20 cellular contexts compared by ENCODE assay signal in genomic region chr7:143286522-143286890, GRCh38. TPM values are rescaled to one million over a fixed set of nuclear protein-coding genes. Genes with fewer than 3 reads are reported as not detected.
DNase-seq lines count a peak whose midpoint lies in the region; ATAC-seq and TF ChIP-seq lines count a peak whose summit lies in the region.
"Had no signal": no experiment of that assay in that cellular context is flagged by ENCODE, and none has a peak within 500 bp of the region (broad histone marks: within the 10 kb centered on the region; RNA-seq: fewer than 3 reads in every experiment).

No MANE protein-coding gene starts in this region.

- H3K4me1 ChIP-seq in effector memory CD4-positive, alpha-beta T cell (ENCODE audit: control insufficient read depth, insufficient read depth, low read length, poor library complexity, severe bottlenecking): peaks cover 14% of the 10 kb centered on the region
- peaks cover 12 to 14% of the 10 kb centered on the region in 2 experiments for H3K4me1 ChIP-seq in trophoblast cell (ENCODE audit: control insufficient read depth in 1 of 2, insufficient read depth in 2 of 2, low read length in 2 of 2)

- no peaks in the 10 kb centered on the region for H3K27me3 ChIP-seq in CD4-positive, alpha-beta T cell (ENCODE audit: control insufficient read depth, insufficient read depth, low read length)
- H3K27me3 ChIP-seq in dorsolateral prefrontal cortex (no peaks in the 10 kb centered on the region), trophoblast cell (ENCODE audit: insufficient read depth, low read length) (no peaks in the 10 kb centered on the region)
- no peaks in the 10 kb centered on the region for H3K27me3 ChIP-seq in effector memory CD4-positive, alpha-beta T cell (replicated peaks; ENCODE audit: control insufficient read depth, insufficient read depth, low read length, poor library complexity, severe bottlenecking)
- H3K27me3 ChIP-seq: BE2C, esophagus squamous epithelium, MG63, testis had no signal

- H3K4ac ChIP-seq in trophoblast cell (ENCODE audit: low read depth, low read length): no peak overlapping the region

- H2AFZ ChIP-seq in trophoblast cell (ENCODE audit: insufficient read depth, low read length, poor library complexity): no peak overlapping the region

- H4K12ac ChIP-seq in trophoblast cell (ENCODE audit: low read depth, low read length): no peak overlapping the region

- H3K4me2 ChIP-seq in trophoblast cell (ENCODE audit: low read length): no peak overlapping the region

- no peak overlapping the region for H4K8ac ChIP-seq in trophoblast cell (ENCODE audit: low read depth, low read length)

- H2BK5ac ChIP-seq in trophoblast cell (ENCODE audit: low read depth, low read length, poor library complexity): no peak overlapping the region

- no peak overlapping the region for H2BK120ac ChIP-seq in trophoblast cell (ENCODE audit: insufficient read depth, low read length, poor library complexity)

- H3K79me1 ChIP-seq in trophoblast cell (ENCODE audit: low read length): peaks cover 15% of the 10 kb centered on the region

- intact Hi-C loops in CD4-positive, alpha-beta T cell (cut with DNase I, micrococcal nuclease): loop anchor here in 1 of 2 experiments (5.0 to 10.0 kb wide), 2 partner anchors 121 to 432 kb away; partner anchors contain the start of genes EPHA1 and EPHB6
- intact Hi-C loops in dorsolateral prefrontal cortex (cut with DNase I): loop anchor here (5.0 kb wide), 4 partner anchors 44 to 434 kb away; partner anchors contain the start of genes FAM131B (in 1 of the 2) and ZYX (in 1 of the 2)

- ATAC-seq in CD4-positive, alpha-beta T cell (ENCODE audit: poor library complexity): no peak
- no peak for ATAC-seq in naive thymus-derived CD8-positive, alpha-beta T cell
- ATAC-seq: HCT116 had no signal

- no CpG with 5 or more reads among the region's 6 CpGs for WGBS in trophoblast cell (ENCODE audit: extremely low coverage, insufficient coverage, insufficient read length)

- H3K79me2 ChIP-seq in trophoblast cell (ENCODE audit: control insufficient read depth, insufficient read depth, low read length, poor library complexity): peaks cover 7% of the 10 kb centered on the region

- H2BK12ac ChIP-seq in trophoblast cell (ENCODE audit: low read length): no peak overlapping the region

- H3K9ac ChIP-seq in trophoblast cell (ENCODE audit: low read length): no peak overlapping the region

- peaks cover 1% of the 10 kb centered on the region for H3K36me3 ChIP-seq in effector memory CD4-positive, alpha-beta T cell (ENCODE audit: control insufficient read depth, insufficient read depth, low read length)
- peaks cover 2 to 5% of the 10 kb centered on the region in 2 experiments for H3K36me3 ChIP-seq in trophoblast cell (ENCODE audit: control insufficient read depth in 1 of 2, insufficient read depth in 2 of 2, low read length in 2 of 2)

- no peak overlapping the region for H3K23ac ChIP-seq in trophoblast cell (ENCODE audit: low read length)

- no peak overlapping the region for H3K14ac ChIP-seq in trophoblast cell (ENCODE audit: low read length)

- peaks cover 64% of the 10 kb centered on the region for H3K4me1 Mint-ChIP-seq in CD4-positive, alpha-beta T cell (ENCODE audit: low read depth)
- peaks cover 30 to 57% (median 55%) of the 10 kb centered on the region in 4 donors for H3K4me1 Mint-ChIP-seq in naive thymus-derived CD8-positive, alpha-beta T cell
- peaks cover 35% of the 10 kb centered on the region for H3K4me1 Mint-ChIP-seq in chondrocyte (ENCODE audit: low read depth)

- H3K27ac Mint-ChIP-seq in CD4-positive, alpha-beta T cell: peak overlapping the region; percentile 88
- peak overlapping the region in 7 of 10 donors; percentile 2 to 95 (median 66) for H3K27ac Mint-ChIP-seq in naive thymus-derived CD8-positive, alpha-beta T cell
- no peak overlapping the region for H3K27ac Mint-ChIP-seq in chondrocyte (ENCODE audit: unreplicated experiment)
- H3K27ac Mint-ChIP-seq: activated T-cell treated with anti-CD3 and anti-CD28 coated beads, Interleukin-2, amount 50 U/mL, for 24 hours had no signal

- no peaks in the 10 kb centered on the region for H3K27me3 Mint-ChIP-seq in CD4-positive, alpha-beta T cell
- no peaks in the 10 kb centered on the region for H3K27me3 Mint-ChIP-seq in naive thymus-derived CD8-positive, alpha-beta T cell
- no peaks in the 10 kb centered on the region for H3K27me3 Mint-ChIP-seq in chondrocyte (ENCODE audit: low read depth)
- H3K27me3 Mint-ChIP-seq: activated T-cell treated with anti-CD3 and anti-CD28 coated beads, Interleukin-2, amount 50 U/mL, for 24 hours had no signal

- no peaks in the 10 kb centered on the region for H3K9me3 ChIP-seq in CD4-positive, alpha-beta T cell (ENCODE audit: control insufficient read depth, low read length)
- no peaks in the 10 kb centered on the region for H3K9me3 ChIP-seq in effector memory CD4-positive, alpha-beta T cell (ENCODE audit: control insufficient read depth, low read length)
- H3K9me3 ChIP-seq in trophoblast cell (ENCODE audit: insufficient read depth, low read depth, low read length): peaks cover 6% of the 10 kb centered on the region
- H3K9me3 ChIP-seq: BE2C, esophagus squamous epithelium, testis had no signal

- H3K9me3 Mint-ChIP-seq in CD4-positive, alpha-beta T cell: no peaks in the 10 kb centered on the region
- peaks cover 0 to 2% (median 0%) of the 10 kb centered on the region in 9 donors for H3K9me3 Mint-ChIP-seq in naive thymus-derived CD8-positive, alpha-beta T cell
- no peaks in the 10 kb centered on the region for H3K9me3 Mint-ChIP-seq in chondrocyte (ENCODE audit: low read depth)

- H3K36me3 Mint-ChIP-seq in CD4-positive, alpha-beta T cell (ENCODE audit: low read depth): peaks cover 30% of the 10 kb centered on the region
- peaks cover 0 to 14% (median 4%) of the 10 kb centered on the region in 3 donors for H3K36me3 Mint-ChIP-seq in naive thymus-derived CD8-positive, alpha-beta T cell
- peaks cover 2% of the 10 kb centered on the region for H3K36me3 Mint-ChIP-seq in chondrocyte (ENCODE audit: low read depth)

- TF ChIP-seq CTCF in CD4-positive, alpha-beta T cell (IDR thresholded peaks at IDR 0.05): no peak
- TF ChIP-seq CTCF in RWPE1 (conservative IDR thresholded peaks at IDR 0.05; ENCODE audit: low read depth) (no peak), dorsolateral prefrontal cortex (IDR thresholded peaks at IDR 0.05 in 54 of 56, conservative IDR thresholded peaks at IDR 0.05 in 2 of 56; ENCODE audit: low read depth in 1 of 56, partially characterized antibody in 56 of 56) (no peak), chondrocyte (IDR thresholded peaks at IDR 0.05) (no peak)

- DNase-seq in CD4-positive, alpha-beta T cell: no peak
- no peak for DNase-seq in RWPE1 (ENCODE audit: low spot score)
- peak in 5 of 10 donors; percentile 41 to 59 (median 54) for DNase-seq in dorsolateral prefrontal cortex
- no peak for DNase-seq in naive thymus-derived CD8-positive, alpha-beta T cell
- DNase-seq in effector memory CD4-positive, alpha-beta T cell: no peak
- no peak for DNase-seq in trophoblast cell
- DNase-seq in chondrocyte (ENCODE audit: low spot score): no peak
- DNase-seq: activated CD4-positive, alpha-beta T cell treated with anti-CD3 and anti-CD28 coated beads for 1 hour; activated T-cell treated with anti-CD3 and anti-CD28 coated beads, Interleukin-2, amount 50 U/mL, for 24 hours; aorta; BE2C; esophagus squamous epithelium; glutamatergic neuron; mammary epithelial cell; MG63; NCI-H1694 treated with DMSO at 0.1 percent for 48 hours; Right ventricle myocardium superior; testis had no signal

- no peak overlapping the region for H3K18ac ChIP-seq in trophoblast cell (ENCODE audit: low read length)

- H3K4me3 Mint-ChIP-seq in CD4-positive, alpha-beta T cell: peak overlapping the region; percentile 96
- H3K4me3 Mint-ChIP-seq in naive thymus-derived CD8-positive, alpha-beta T cell: peak overlapping the region in 9 of 10 donors; percentile 12 to 98 (median 90)
- H3K4me3 Mint-ChIP-seq in chondrocyte (ENCODE audit: unreplicated experiment): no peak overlapping the region
- H3K4me3 Mint-ChIP-seq: activated T-cell treated with anti-CD3 and anti-CD28 coated beads, Interleukin-2, amount 50 U/mL, for 24 hours had no signal

- POLR2A ChIA-PET in CD4-positive, alpha-beta T cell (lab: Charles Lee): interaction anchor here (1.9 to 3.6 kb wide), 4 partner anchors 22 to 100 kb away, joined by 5 to 32 read pairs (median 11); partner anchors contain the start of genes GSTK1 and ZYX
- POLR2A ChIA-PET in RWPE1 (lab: Yijun Ruan, JAX; ENCODE audit: low non-redundant PET): no interaction called here
- POLR2A ChIA-PET in naive thymus-derived CD8-positive, alpha-beta T cell (lab: Charles Lee): interaction anchor here (1.3 to 3.6 kb wide), 3 partner anchors 20 to 33 kb away, joined by 4 to 51 read pairs (median 8); partner anchors contain the start of gene GSTK1

- H3K4me3 ChIP-seq in dorsolateral prefrontal cortex: peak overlapping the region in 21 of 59 donors; percentile 7 to 59 (median 45)
- no peak overlapping the region for H3K4me3 ChIP-seq in effector memory CD4-positive, alpha-beta T cell (ENCODE audit: insufficient read depth, low read depth, low read length, poor library complexity, severe bottlenecking)
- no peak overlapping the region for H3K4me3 ChIP-seq in trophoblast cell (ENCODE audit: low read depth, low read length)
- H3K4me3 ChIP-seq: coronary artery, esophagus squamous epithelium, MG63 had no signal

- CTCF ChIA-PET in CD4-positive, alpha-beta T cell (lab: Charles Lee): interaction anchor here (0.9 to 1.9 kb wide), 2 partner anchors 23 to 46 kb away, joined by 5 read pairs; partner anchors contain the start of gene GSTK1
- CTCF ChIA-PET in RWPE1 (lab: Yijun Ruan, JAX): no interaction called here

- H2AK5ac ChIP-seq in trophoblast cell (ENCODE audit: low read length): no peak overlapping the region

- no peak overlapping the region for H4K91ac ChIP-seq in trophoblast cell (ENCODE audit: low read depth, low read length)

- H3K27ac ChIP-seq in CD4-positive, alpha-beta T cell (ENCODE audit: low read depth, low read length): no peak overlapping the region
- H3K27ac ChIP-seq in RWPE1: peak overlapping the region; percentile 68; the same call in 1 of the 2 replicates
- H3K27ac ChIP-seq in dorsolateral prefrontal cortex: peak overlapping the region in 58 of 59 donors; percentile 52 to 98 (median 93)
- no peak overlapping the region for H3K27ac ChIP-seq in effector memory CD4-positive, alpha-beta T cell (ENCODE audit: insufficient read depth, low read length, poor library complexity, severe bottlenecking)
- H3K27ac ChIP-seq in trophoblast cell (ENCODE audit: low read depth, low read length): no peak overlapping the region

RNA-seq across cellular contexts. Expression of gene CASP2, which starts 1.6 kb away (rescaled TPM):
- 10 to 100 TPM; 19.1 to 21.9 TPM for total RNA-seq in CD4-positive, alpha-beta T cell
- total RNA-seq in dorsolateral prefrontal cortex (10 to 100 TPM; 10.0 to 28.4 (median 18.1) TPM), chondrocyte (28.7 to 31.5 TPM (median 30.3 TPM) in 3 replicates)
- total RNA-seq in naive thymus-derived CD8-positive, alpha-beta T cell: 10 to 100 TPM; 64.9 to 68.2 TPM
- polyA plus RNA-seq in naive thymus-derived CD8-positive, alpha-beta T cell: 10 to 100 TPM; 12.1 to 22.0 (median 14.6) TPM
- polyA plus RNA-seq in trophoblast cell (2013): 23.1 and 23.8 TPM in 2 replicates

RNA-seq across cellular contexts. Expression of gene TMEM139, which starts 1.7 kb away (rescaled TPM):
- under 1 TPM; 0.20 to 0.27 TPM for total RNA-seq in CD4-positive, alpha-beta T cell
- total RNA-seq in dorsolateral prefrontal cortex (10 to 100 TPM in 2 of 120 experiments, 1 to 10 TPM in 93, under 1 TPM in 21, not detected in 4; 0.32 to 13.2 (median 2.1) TPM), chondrocyte (not detected in 3 replicates)
- 1 to 10 TPM in 1 of 2 experiments, under 1 TPM in 1; 0.29 to 1.2 TPM for total RNA-seq in naive thymus-derived CD8-positive, alpha-beta T cell
- under 1 TPM in 1 of 3 donors, not detected in 2; 0.60 TPM for polyA plus RNA-seq in naive thymus-derived CD8-positive, alpha-beta T cell
- 1.1 and 1.4 TPM in 2 replicates for polyA plus RNA-seq in trophoblast cell (2013)

RNA-seq across cellular contexts. Expression of gene GSTK1, which starts 23.3 kb away (rescaled TPM):
- 100 to 1,000 TPM; 245 to 259 TPM for total RNA-seq in CD4-positive, alpha-beta T cell
- total RNA-seq in dorsolateral prefrontal cortex (100 to 1,000 TPM in 10 of 120 experiments, 10 to 100 TPM in 110; 60.1 to 106 (median 86.5) TPM), chondrocyte (70.1 to 79.6 TPM (median 79.4 TPM) in 3 replicates)
- total RNA-seq in naive thymus-derived CD8-positive, alpha-beta T cell: 100 to 1,000 TPM; 278 to 283 TPM
- 100 to 1,000 TPM; 310 to 355 (median 330) TPM for polyA plus RNA-seq in naive thymus-derived CD8-positive, alpha-beta T cell
- polyA plus RNA-seq in trophoblast cell (2013): 130 and 132 TPM in 2 replicates

RNA-seq across cellular contexts. Expression of gene CLCN1, which starts 29.4 kb away (rescaled TPM):
- total RNA-seq in CD4-positive, alpha-beta T cell: not detected
- total RNA-seq in dorsolateral prefrontal cortex (under 1 TPM in 20 of 120 experiments, not detected in 100; 0.10 to 0.43 (median 0.18) TPM), chondrocyte (not detected in 3 replicates)
- not detected for total RNA-seq in naive thymus-derived CD8-positive, alpha-beta T cell
- polyA plus RNA-seq in naive thymus-derived CD8-positive, alpha-beta T cell: not detected
- polyA plus RNA-seq in trophoblast cell (2013): 0.03 TPM in 2 replicates
- total RNA-seq: aorta had no signal
- polyA plus RNA-seq: aorta had no signal

Comparison
In these comparisons a context has a peak if more than half of its experiments do, and no peak if none do; other contexts are left out.
1. H3K27ac ChIP-seq: peak in RWPE1 (single experiment) and dorsolateral prefrontal cortex (58 of 59); none in CD4-positive, alpha-beta T cell (single experiment), effector memory CD4-positive, alpha-beta T cell (single experiment) and trophoblast cell (single experiment).